ENCODE assay signal across 1 cellular context in genomic region chr13:44305845-44306244, GRCh38.
TF ChIP-seq lines count a peak whose summit lies in the region.

No MANE protein-coding gene starts in this region.

TF ChIP-seq in K562, 482 proteins besides CTCF, POLR2A, EP300 and RAD21:
- TF ChIP-seq ARID4B (CRISPR knock-in tag; IDR thresholded peaks at IDR 0.05) = no peak
- TF ChIP-seq NCOA4 (IDR thresholded peaks at IDR 0.05; ENCODE audit: partially characterized antibody) = no peak
- peak; percentile 27; the same call in 1 of the 2 replicates for TF ChIP-seq SPI1 (IDR thresholded peaks at IDR 0.05; ENCODE audit: borderline replicate concordance, low read depth, low read length)
- TF ChIP-seq HDGF (IDR thresholded peaks at IDR 0.05) = no peak
- 0 out of 2 replicates have a peak, but pooled peaks have one; percentile 14 for TF ChIP-seq CEBPB (tag; IDR thresholded peaks at IDR 0.05)
- no peak for TF ChIP-seq ZNF655 (CRISPR knock-in tag; IDR thresholded peaks at IDR 0.05)
- no peak for TF ChIP-seq KDM2B (CRISPR knock-in tag; IDR thresholded peaks at IDR 0.05)
- peak in 1 of 2 experiments; percentile 27; a peak in 1 of 4 replicates for TF ChIP-seq FOXA3 (CRISPR knock-in tag; conservative IDR thresholded peaks at IDR 0.05 in 1 of 2, IDR thresholded peaks at IDR 0.05 in 1 of 2)
TF ChIP-seq in K562: peak in this region for 3.
